In the genomic region with DNA sequence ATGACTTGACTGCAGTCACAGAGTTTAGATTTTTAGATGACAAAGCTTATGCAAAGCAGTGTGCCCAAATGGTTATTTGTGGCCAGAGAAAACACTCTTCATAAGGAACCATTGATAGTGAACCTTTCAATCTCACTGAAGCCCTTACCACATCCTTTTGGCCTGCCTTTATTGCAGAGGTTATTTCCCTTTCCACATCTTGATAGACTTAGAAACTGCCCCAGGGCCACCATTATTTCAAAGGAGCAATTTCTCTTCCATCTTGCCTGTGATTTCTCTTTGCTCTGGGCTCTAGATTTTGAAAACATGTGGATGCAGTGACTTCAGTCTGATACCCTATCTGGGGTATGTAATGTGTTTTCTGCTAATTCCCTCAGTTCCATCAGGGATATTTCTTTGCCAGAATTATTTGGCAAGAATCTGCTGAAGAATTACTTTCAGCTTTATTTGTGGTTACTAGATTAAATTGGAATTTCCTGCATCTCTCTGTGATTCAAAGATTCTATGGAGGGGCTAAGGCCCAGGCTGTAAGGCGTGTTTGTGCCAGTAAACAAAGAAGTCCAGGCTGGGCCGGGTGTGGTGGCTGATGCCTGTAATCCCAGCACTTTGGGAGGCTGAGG, we compare ENCODE assay signal across 9 cellular contexts. TPM values are rescaled to one million over a fixed set of nuclear protein-coding genes. Genes with fewer than 3 reads are reported as not detected.
DNase-seq lines count a peak whose midpoint lies in the region; ATAC-seq and TF ChIP-seq lines count a peak whose summit lies in the region.
"Had no signal": no experiment of that assay in that cellular context is flagged by ENCODE, and none has a peak within 500 bp of the region (broad histone marks: within the 10 kb centered on the region; RNA-seq: fewer than 3 reads in every experiment).

No MANE protein-coding gene starts in this region.

- no peaks in the 10 kb centered on the region for H3K27me3 ChIP-seq in MM.1S (replicated peaks; ENCODE audit: insufficient read depth, low read length)

- no peaks in the 10 kb centered on the region for H3K9me3 ChIP-seq in MM.1S (replicated peaks; ENCODE audit: insufficient read depth, low read length)

- peaks cover 5% of the 10 kb centered on the region for H3K9me3 Mint-ChIP-seq in osteocyte (ENCODE audit: unreplicated experiment)

- in situ Hi-C loops in ACHN (cut with HindIII; ENCODE audit: low pct_ligation_motif_present, low pct_unique_long_range_greater_than_20kb, low sequenced_read_pairs), result no loop called here

- H3K79me2 ChIP-seq in MM.1S (ENCODE audit: low read length), result no peaks in the 10 kb centered on the region

- H3K4me2 ChIP-seq in MM.1S (ENCODE audit: low read depth, low read length), result no peak overlapping the region

- DNase-seq in MM.1S (peak; percentile 7), osteocyte (ENCODE audit: extremely low spot score, unreplicated experiment) (no peak), ACHN (no peak), DMS79 treated with DMSO at 0.1 percent for 48 hours (lab: John Stamatoyannopoulos, UW) (no peak), OCI-M2 (lab: John Stamatoyannopoulos, UW; ENCODE audit: unreplicated experiment) (no peak)
- no peak for DNase-seq in activated effector memory CD4-positive, alpha-beta T cell treated with anti-CD3 and anti-CD28 coated beads, Interleukin-2, amount 50 U/mL, for 16 hours

- peaks cover 4% of the 10 kb centered on the region for H3K36me3 Mint-ChIP-seq in osteocyte (ENCODE audit: unreplicated experiment)
- H3K36me3 Mint-ChIP-seq: activated naive CD8-positive, alpha-beta T cell had no signal

- no peak overlapping the region for H3K27ac ChIP-seq in MM.1S (ENCODE audit: low read length)

- no peak overlapping the region for H3K9ac ChIP-seq in MM.1S (ENCODE audit: low read length)

- no peaks in the 10 kb centered on the region for H3K27me3 Mint-ChIP-seq in osteocyte (ENCODE audit: unreplicated experiment)
- H3K27me3 Mint-ChIP-seq: activated naive CD8-positive, alpha-beta T cell had no signal

- H3K4me1 Mint-ChIP-seq in osteocyte (ENCODE audit: unreplicated experiment), result peaks cover 14% of the 10 kb centered on the region

- ATAC-seq in GM18873 (IDR thresholded peaks at IDR 0.05; ENCODE audit: low FRiP score, unreplicated experiment) (peak; percentile 98), HG02623 (IDR thresholded peaks at IDR 0.05; ENCODE audit: unreplicated experiment) (peak; percentile 97)

- H3K4me3 ChIP-seq in MM.1S (ENCODE audit: low read length), result no peak overlapping the region

- no peak overlapping the region for H2AFZ ChIP-seq in MM.1S (ENCODE audit: low read length)

- no peaks in the 10 kb centered on the region for H3K36me3 ChIP-seq in MM.1S (replicated peaks; ENCODE audit: insufficient read depth, low read length)

- TF ChIP-seq CTCF in MM.1S (IDR thresholded peaks at IDR 0.05; ENCODE audit: low read length) (no peak), osteocyte (IDR thresholded peaks at IDR 0.05) (no peak)

- no peaks in the 10 kb centered on the region for H3K9me2 ChIP-seq in MM.1S (replicated peaks; ENCODE audit: insufficient read depth, low read length)

- H4K20me1 ChIP-seq in MM.1S (ENCODE audit: insufficient read depth, low read length), result no peaks in the 10 kb centered on the region

- peak overlapping the region; percentile 44 for H3K27ac Mint-ChIP-seq in osteocyte (ENCODE audit: unreplicated experiment)
- H3K27ac Mint-ChIP-seq: activated naive CD8-positive, alpha-beta T cell had no signal

- H3K4me3 Mint-ChIP-seq in osteocyte (ENCODE audit: unreplicated experiment), result no peak overlapping the region
- H3K4me3 Mint-ChIP-seq: activated naive CD8-positive, alpha-beta T cell had no signal

- H3K4me1 ChIP-seq in MM.1S (ENCODE audit: low read length), result no peaks in the 10 kb centered on the region

- H3F3A ChIP-seq in MM.1S (ENCODE audit: insufficient read depth, low read length), result no peaks in the 10 kb centered on the region

RNA-seq across cellular contexts. Expression of a gene that starts 51.0 kb away (rescaled TPM):
- total RNA-seq in osteocyte, result not detected in 2 replicates
